ENCODE assay signal across 16 cellular contexts in genomic region chr6:111471958-111472357, GRCh38. TPM values are rescaled to one million over a fixed set of nuclear protein-coding genes. Genes with fewer than 3 reads are reported as not detected.
DNase-seq lines count a peak whose midpoint lies in the region; ATAC-seq and TF ChIP-seq lines count a peak whose summit lies in the region.
"Had no signal": no experiment of that assay in that cellular context is flagged by ENCODE, and none has a peak within 500 bp of the region (broad histone marks: within the 10 kb centered on the region; RNA-seq: fewer than 3 reads in every experiment).

No MANE protein-coding gene starts in this region.

- H3K36me3 ChIP-seq in effector memory CD4-positive, alpha-beta T cell (ENCODE audit: control insufficient read depth, insufficient read depth, low read length) = no peaks in the 10 kb centered on the region
- H3K36me3 ChIP-seq: HAP-1 had no signal

- no peaks in the 10 kb centered on the region for H3K4me1 ChIP-seq in effector memory CD4-positive, alpha-beta T cell (ENCODE audit: control insufficient read depth, insufficient read depth, low read length, poor library complexity, severe bottlenecking)

- H3K36me3 Mint-ChIP-seq in activated T-cell treated with anti-CD3 and anti-CD28 coated beads, Interleukin-2, amount 50 U/mL, for 24 hours (ENCODE audit: low read depth) = peaks cover 37% of the 10 kb centered on the region
- peaks cover 29% of the 10 kb centered on the region for H3K36me3 Mint-ChIP-seq in activated T-helper 17 cell treated with anti-CD3 and anti-CD28 coated beads, Interleukin-2, amount 50 U/mL, for 72 hours (ENCODE audit: low read depth)
- no peaks in the 10 kb centered on the region for H3K36me3 Mint-ChIP-seq in chondrocyte (ENCODE audit: low read depth)

- H3K27me3 Mint-ChIP-seq in activated T-cell treated with anti-CD3 and anti-CD28 coated beads, Interleukin-2, amount 50 U/mL, for 24 hours = no peaks in the 10 kb centered on the region
- no peaks in the 10 kb centered on the region for H3K27me3 Mint-ChIP-seq in activated T-helper 17 cell treated with anti-CD3 and anti-CD28 coated beads, Interleukin-2, amount 50 U/mL, for 72 hours
- no peaks in the 10 kb centered on the region for H3K27me3 Mint-ChIP-seq in chondrocyte (ENCODE audit: low read depth)

- no peaks in the 10 kb centered on the region for H3K9me3 Mint-ChIP-seq in activated T-cell treated with anti-CD3 and anti-CD28 coated beads, Interleukin-2, amount 50 U/mL, for 24 hours
- no peaks in the 10 kb centered on the region for H3K9me3 Mint-ChIP-seq in activated T-helper 17 cell treated with anti-CD3 and anti-CD28 coated beads, Interleukin-2, amount 50 U/mL, for 72 hours
- H3K9me3 Mint-ChIP-seq in chondrocyte (ENCODE audit: low read depth) = no peaks in the 10 kb centered on the region
- H3K9me3 Mint-ChIP-seq: CD14-positive monocyte; CD8-positive, alpha-beta T cell had no signal

- no peaks in the 10 kb centered on the region for H3K9me3 ChIP-seq in effector memory CD4-positive, alpha-beta T cell (ENCODE audit: control insufficient read depth, low read length)
- H3K9me3 ChIP-seq: A549, HAP-1 had no signal

- DNase-seq in activated T-cell treated with anti-CD3 and anti-CD28 coated beads, Interleukin-2, amount 50 U/mL, for 24 hours = no peak
- DNase-seq in activated T-cell treated with anti-CD3 and anti-CD28 coated beads, Interleukin-2, amount 50 U/mL, for 48 hours = no peak
- DNase-seq in chondrocyte (ENCODE audit: low spot score) (no peak), GF-D8 (lab: John Stamatoyannopoulos, UW) (no peak), NCI-H187 treated with DMSO at 0.1 percent for 48 hours (lab: John Stamatoyannopoulos, UW) (no peak)
- DNase-seq in effector memory CD4-positive, alpha-beta T cell = no peak
- DNase-seq: CD8-positive, alpha-beta T cell; COR-L47; DMS153; DMS79 treated with DMSO at 0.1 percent for 48 hours; EL; GDM1 had no signal

- peaks cover 60% of the 10 kb centered on the region for H3K4me1 Mint-ChIP-seq in activated T-cell treated with anti-CD3 and anti-CD28 coated beads, Interleukin-2, amount 50 U/mL, for 24 hours (ENCODE audit: low read depth)
- H3K4me1 Mint-ChIP-seq in activated T-helper 17 cell treated with anti-CD3 and anti-CD28 coated beads, Interleukin-2, amount 50 U/mL, for 72 hours = peaks cover 43% of the 10 kb centered on the region
- H3K4me1 Mint-ChIP-seq in chondrocyte (ENCODE audit: low read depth) = peaks cover 52% of the 10 kb centered on the region

- no peak overlapping the region for H3K4me3 ChIP-seq in effector memory CD4-positive, alpha-beta T cell (ENCODE audit: insufficient read depth, low read depth, low read length, poor library complexity, severe bottlenecking)
- H3K4me3 ChIP-seq: A549, HAP-1 had no signal

- no peaks in the 10 kb centered on the region for H3K27me3 ChIP-seq in effector memory CD4-positive, alpha-beta T cell (replicated peaks; ENCODE audit: control insufficient read depth, insufficient read depth, low read length, poor library complexity, severe bottlenecking)

- ATAC-seq in activated T-helper 17 cell treated with anti-CD3 and anti-CD28 coated beads, Interleukin-2, amount 50 U/mL, for 72 hours (replicated peaks) = peak; percentile 59
- ATAC-seq: A549; CD8-positive, alpha-beta T cell had no signal

- H3K27ac ChIP-seq in effector memory CD4-positive, alpha-beta T cell (ENCODE audit: insufficient read depth, low read length, poor library complexity, severe bottlenecking) = no peak overlapping the region
- H3K27ac ChIP-seq: A549 had no signal

- H3K4me3 Mint-ChIP-seq in activated T-cell treated with anti-CD3 and anti-CD28 coated beads, Interleukin-2, amount 50 U/mL, for 24 hours = no peak overlapping the region
- peak overlapping the region; percentile 49 for H3K4me3 Mint-ChIP-seq in activated T-helper 17 cell treated with anti-CD3 and anti-CD28 coated beads, Interleukin-2, amount 50 U/mL, for 72 hours
- no peak overlapping the region for H3K4me3 Mint-ChIP-seq in chondrocyte (ENCODE audit: unreplicated experiment)
- H3K4me3 Mint-ChIP-seq: CD14-positive monocyte; CD8-positive, alpha-beta T cell had no signal

- TF ChIP-seq CTCF in chondrocyte (IDR thresholded peaks at IDR 0.05) = no peak

- peak overlapping the region; percentile 86 for H3K27ac Mint-ChIP-seq in activated T-cell treated with anti-CD3 and anti-CD28 coated beads, Interleukin-2, amount 50 U/mL, for 24 hours
- H3K27ac Mint-ChIP-seq in activated T-helper 17 cell treated with anti-CD3 and anti-CD28 coated beads, Interleukin-2, amount 50 U/mL, for 72 hours = peak overlapping the region; percentile 62
- peak overlapping the region; percentile 38 for H3K27ac Mint-ChIP-seq in chondrocyte (ENCODE audit: unreplicated experiment)
- H3K27ac Mint-ChIP-seq: CD8-positive, alpha-beta T cell had no signal

RNA-seq across cellular contexts. Expression of gene REV3L, which starts 11.1 kb away (rescaled TPM):
- 10 to 100 TPM; 20.7 to 23.7 TPM for total RNA-seq in activated T-helper 17 cell treated with anti-CD3 and anti-CD28 coated beads, Interleukin-2, amount 50 U/mL, for 72 hours
- total RNA-seq in chondrocyte = 38.0 to 60.1 TPM (median 38.0 TPM) in 3 replicates
